ENCODE assay signal across 36 cellular contexts in genomic region chr6:83413068-83413467, GRCh38. TPM values are rescaled to one million over a fixed set of nuclear protein-coding genes. Genes with fewer than 3 reads are reported as not detected.
"Had no signal": no experiment of that assay in that cellular context is flagged by ENCODE, and none has a peak within 500 bp of the region (broad histone marks: within the 10 kb centered on the region; RNA-seq: fewer than 3 reads in every experiment).

No MANE protein-coding gene starts in this region.

- H3K36me3 ChIP-seq: adrenal gland, ascending aorta, brain microvascular endothelial cell, breast epithelium, cardiac muscle cell had no signal

- FAIRE-seq: astrocyte, bronchial epithelial cell had no signal

- DNase-seq: activated effector memory CD4-positive, alpha-beta T cell treated with anti-CD3 and anti-CD28 coated beads, Interleukin-2, amount 50 U/mL, for 16 hours; activated effector memory CD4-positive, alpha-beta T cell treated with Interleukin-2 at 50 U/mL for 16 hours; activated gamma-delta T cell; activated gamma-delta T cell treated with Interleukin-2 at 50 U/mL for 16 hours; activated naive CD4-positive, alpha-beta T cell; activated naive CD4-positive, alpha-beta T cell treated with anti-CD3 and anti-CD28 coated beads for 36 hours; activated naive CD4-positive, alpha-beta T cell treated with anti-CD3 and anti-CD28 coated beads, Interleukin-2, amount 10 ng/mL, durations not matched to agents 7 days and 5 days; activated naive CD4-positive, alpha-beta T cell treated with anti-CD3 and anti-CD28 coated beads, Interleukin-2, amount 50 U/mL, for 16 hours; activated naive CD4-positive, alpha-beta T cell treated with Interleukin-2 at 50 U/mL for 16 hours; activated naive CD8-positive, alpha-beta T cell treated with anti-CD3 and anti-CD28 coated beads for 36 hours; activated naive CD8-positive, alpha-beta T cell treated with anti-CD3 and anti-CD28 coated beads, Interleukin-2, amount 10 ng/mL, durations not matched to agents 7 days and 5 days; activated naive CD8-positive, alpha-beta T cell treated with anti-CD3 and anti-CD28 coated beads, Interleukin-2, amount 50 U/mL, for 24 hours; activated T-cell treated with anti-CD3 and anti-CD28 coated beads, Interleukin-2, amount 50 U/mL, for 1 hour; activated T-cell treated with anti-CD3 and anti-CD28 coated beads, Interleukin-2, amount 50 U/mL, for 24 hours; activated T-cell treated with anti-CD3 and anti-CD28 coated beads, Interleukin-2, amount 50 U/mL, for 4 hours; activated T-cell treated with anti-CD3 and anti-CD28 coated beads, Interleukin-2, amount 50 U/mL, for 48 hours; activated T-cell treated with anti-CD3 and anti-CD28 coated beads, Interleukin-2, amount 50 U/mL, for 72 hours; adrenal gland; amniotic stem cell; amygdala; anterior cingulate cortex; aorta; body of pancreas; brain microvascular endothelial cell; caudate nucleus; central memory CD4-positive, alpha-beta T cell; cerebellar nuclear complex had no signal

- H3K27ac ChIP-seq: adrenal gland, ascending aorta, body of pancreas, brain microvascular endothelial cell, breast epithelium, cardiac muscle cell had no signal

- H3K9me3 ChIP-seq: adrenal gland, ascending aorta, body of pancreas, breast epithelium had no signal

- H3K4me3 ChIP-seq: adrenal gland, ascending aorta, body of pancreas, breast epithelium, cardiac muscle cell had no signal

- ATAC-seq: activated naive CD4-positive, alpha-beta T cell treated with anti-CD3 and anti-CD28 coated beads, Interleukin-2, amount 50 U/mL, for 72 hours; activated naive CD8-positive, alpha-beta T cell treated with anti-CD3 and anti-CD28 coated beads, Interleukin-2, amount 50 U/mL, for 24 hours; activated T-cell treated with anti-CD3 and anti-CD28 coated beads, Interleukin-2, amount 50 U/mL, for 4 hours; activated T-cell treated with anti-CD3 and anti-CD28 coated beads, Interleukin-2, amount 50 U/mL, for 72 hours; activated T-helper 17 cell treated with anti-CD3 and anti-CD28 coated beads, Interleukin-2, amount 50 U/mL, for 72 hours; body of pancreas had no signal

- H3K27me3 ChIP-seq: adrenal gland, ascending aorta, body of pancreas, brain microvascular endothelial cell, breast epithelium, cardiac muscle cell had no signal

- H3K4me1 ChIP-seq: ascending aorta, body of pancreas, breast epithelium had no signal

RNA-seq across cellular contexts. Expression of gene ME1, which starts 17.8 kb away (rescaled TPM):
- total RNA-seq: activated naive CD4-positive, alpha-beta T cell treated with anti-CD3 and anti-CD28 coated beads for 36 hours; activated naive CD4-positive, alpha-beta T cell treated with anti-CD3 and anti-CD28 coated beads, Interleukin-2, amount 50 U/mL, for 72 hours; activated naive CD8-positive, alpha-beta T cell treated with anti-CD3 and anti-CD28 coated beads for 36 hours; activated T-helper 1 cell treated with anti-CD3 and anti-CD28 coated beads, Interleukin-12 subunit alpha, Interleukin-12 subunit beta, Interleukin-2, Interleukin-4 antibody, amounts not matched to agents 30 ng/mL and 10 ng/mL and 1 ng/mL, durations not matched to agents 14 hours and 24 hours and 36 hours; activated T-helper 2 cell treated with anti-CD3 and anti-CD28 coated beads, Interferon-gamma antibody, Interleukin-2, Interleukin-4, amounts not matched to agents 10 μg/mL and 5 μg/mL and 100 μg/mL, durations not matched to agents 14 hours and 24 hours and 36 hours had no signal
